In genomic region chr1:153688283-153688682, GRCh38 we compare ENCODE assay signal across 17 cellular contexts. TPM values are rescaled to one million over a fixed set of nuclear protein-coding genes. Genes with fewer than 3 reads are reported as not detected.
"Had no signal": no experiment of that assay in that cellular context is flagged by ENCODE, and none has a peak within 500 bp of the region (broad histone marks: within the 10 kb centered on the region; RNA-seq: fewer than 3 reads in every experiment).

No MANE protein-coding gene starts in this region.

- H3K27ac Mint-ChIP-seq: activated CD8-positive, alpha-beta T cell treated with anti-CD3 and anti-CD28 coated beads for 36 hours; activated T-cell treated with anti-CD3 and anti-CD28 coated beads, Interleukin-2, amount 50 U/mL, for 24 hours; activated T-helper 2 cell treated with anti-CD3 and anti-CD28 coated beads, Interferon-gamma antibody, Interleukin-2, Interleukin-4, amounts not matched to agents 10 μg/mL and 5 μg/mL and 100 μg/mL, durations not matched to agents 14 hours and 24 hours and 36 hours; stimulated activated naive B cell treated with anti-CD40 and anti-IgM and Interleukin-4, amounts not matched to agents 10 μg/mL and 1 μg/mL and 100 μg/mL, for 72 hours had no signal

- H3K9me3 Mint-ChIP-seq: activated CD8-positive, alpha-beta T cell treated with anti-CD3 and anti-CD28 coated beads for 36 hours; activated T-cell treated with anti-CD3 and anti-CD28 coated beads, Interleukin-2, amount 50 U/mL, for 24 hours; activated T-helper 2 cell treated with anti-CD3 and anti-CD28 coated beads, Interferon-gamma antibody, Interleukin-2, Interleukin-4, amounts not matched to agents 10 μg/mL and 5 μg/mL and 100 μg/mL, durations not matched to agents 14 hours and 24 hours and 36 hours; natural killer cell; stimulated activated naive B cell treated with anti-CD40 and anti-IgM and Interleukin-4, amounts not matched to agents 10 μg/mL and 1 μg/mL and 100 μg/mL, for 72 hours had no signal

- DNase-seq: activated CD4-positive, alpha-beta T cell treated with anti-CD3 and anti-CD28 coated beads for 4 hours; activated CD8-positive, alpha-beta T cell treated with anti-CD3 and anti-CD28 coated beads for 36 hours; activated naive CD4-positive, alpha-beta T cell treated with anti-CD3 and anti-CD28 coated beads, Interleukin-2, amount 50 U/mL, for 16 hours; activated T-cell treated with anti-CD3 and anti-CD28 coated beads, Interleukin-2, amount 50 U/mL, for 24 hours; aorta; cerebellar nuclear complex; effector CD8-positive, alpha-beta T cell; esophagus squamous epithelium; natural killer cell; nucleus accumbens; sigmoid colon; spleen; stimulated activated naive B cell treated with anti-CD40 and anti-IgM and Interleukin-4, amounts not matched to agents 10 μg/mL and 1 μg/mL and 100 μg/mL, for 72 hours; SW 1271 had no signal

- ATAC-seq: activated CD8-positive, alpha-beta T cell treated with anti-CD3 and anti-CD28 coated beads for 36 hours; natural killer cell had no signal

- H3K27ac ChIP-seq: breast epithelium, esophagus squamous epithelium, sigmoid colon, spleen had no signal

- H3K9me3 ChIP-seq: breast epithelium, esophagus squamous epithelium, sigmoid colon, spleen had no signal

- H3K4me1 ChIP-seq: breast epithelium, sigmoid colon, spleen had no signal

- H3K36me3 Mint-ChIP-seq: natural killer cell had no signal

- H3K36me3 ChIP-seq: breast epithelium, sigmoid colon, spleen had no signal

- H3K4me3 ChIP-seq: breast epithelium, esophagus squamous epithelium, sigmoid colon, spleen had no signal

- H3K27me3 ChIP-seq: breast epithelium, esophagus squamous epithelium, sigmoid colon, spleen had no signal

- H3K4me3 Mint-ChIP-seq: activated CD8-positive, alpha-beta T cell treated with anti-CD3 and anti-CD28 coated beads for 36 hours; activated T-cell treated with anti-CD3 and anti-CD28 coated beads, Interleukin-2, amount 50 U/mL, for 24 hours; natural killer cell; stimulated activated naive B cell treated with anti-CD40 and anti-IgM and Interleukin-4, amounts not matched to agents 10 μg/mL and 1 μg/mL and 100 μg/mL, for 72 hours had no signal

RNA-seq across cellular contexts. Expression of gene NPR1, which starts 9.8 kb away (rescaled TPM):
- total RNA-seq: activated CD8-positive, alpha-beta T cell treated with anti-CD3 and anti-CD28 coated beads for 36 hours; activated T-helper 2 cell treated with anti-CD3 and anti-CD28 coated beads, Interferon-gamma antibody, Interleukin-2, Interleukin-4, amounts not matched to agents 10 μg/mL and 5 μg/mL and 100 μg/mL, durations not matched to agents 14 hours and 24 hours and 36 hours; natural killer cell; T-helper 2 cell treated with Interferon-gamma antibody and Interleukin-4, amounts not matched to agents 100 ng/mL and 5 ng/mL, for 36 hours had no signal
